ENCODE assay signal across 15 cellular contexts in genomic region chr2:237321746-237322145, GRCh38.
DNase-seq lines count a peak whose midpoint lies in the region; ATAC-seq and TF ChIP-seq lines count a peak whose summit lies in the region.
"Had no signal": no experiment of that assay in that cellular context is flagged by ENCODE, and none has a peak within 500 bp of the region (broad histone marks: within the 10 kb centered on the region; RNA-seq: fewer than 3 reads in every experiment).

No MANE protein-coding gene starts in this region.

- H3K4me1 ChIP-seq in ascending aorta (peaks cover 13 to 40% of the 10 kb centered on the region in 2 donors), heart right ventricle (peaks cover 5 to 51% (median 29%) of the 10 kb centered on the region in 9 donors), ovary (ENCODE audit: insufficient read depth) (peaks cover 34% of the 10 kb centered on the region), tibial artery (peaks cover 0 to 96% (median 66%) of the 10 kb centered on the region in 4 donors), neuronal stem cell (ENCODE audit: control insufficient read depth in 2 of 2, insufficient read depth in 1 of 2, low read depth in 1 of 2, low read length in 2 of 2) (no peaks in the 10 kb centered on the region)

- no peak overlapping the region for H3K4me3 ChIP-seq in ascending aorta
- H3K4me3 ChIP-seq in heart right ventricle, result no peak overlapping the region
- H3K4me3 ChIP-seq in ovary, result no peak overlapping the region
- H3K4me3 ChIP-seq in tibial artery, result no peak overlapping the region
- H3K4me3 ChIP-seq in neuronal stem cell (ENCODE audit: low read length in 2 of 2), result no peak overlapping the region

- no peak overlapping the region for H4K91ac ChIP-seq in neuronal stem cell (ENCODE audit: low read depth, low read length, poor library complexity)

- no peak for DNase-seq in ascending aorta (ENCODE audit: low spot score in 2 of 2)
- DNase-seq in heart right ventricle, result no peak
- peak in 1 of 5 donors; percentile 60 for DNase-seq in ovary
- no peak for DNase-seq in tibial artery
- no peak for DNase-seq in occipital lobe (lab: John Stamatoyannopoulos, UW)
- no peak for DNase-seq in neuronal stem cell (ENCODE audit: low spot score)
- DNase-seq in activated T-cell treated with anti-CD3 and anti-CD28 coated beads for 4 hours, result no peak
- DNase-seq in activated effector memory CD4-positive, alpha-beta T cell treated with anti-CD3 and anti-CD28 coated beads, Interleukin-2, amount 50 U/mL, for 16 hours, result no peak
- DNase-seq: cortex of kidney; NCI-H1092 treated with DMSO at 0.1 percent for 48 hours; NCI-H526; stimulated activated CD4-positive, alpha-beta T cell treated with anti-CD3 and anti-CD28 coated beads, Interleukin-4, amount 100 ng/mL, for 24 hours; stimulated activated CD8-positive, alpha-beta memory T cell treated with anti-CD3 and anti-CD28 coated beads, Interleukin-4, amount 100 ng/mL, for 48 hours; T-helper 9 cell had no signal

- intact Hi-C loops in ascending aorta (cut with DNase I), result loop anchor here (5.0 kb wide), 2 partner anchors 39 to 149 kb away; no protein-coding TSS in a partner anchor
- intact Hi-C loops in heart right ventricle (cut with DNase I), result loop anchor here in 7 of 10 donors (5.0 to 10.0 kb wide), 5 partner anchors 83 to 167 kb away; partner anchors contain the start of gene COL6A3 (in 1 of the 7)
- intact Hi-C loops in ovary (cut with DNase I), result loop anchor here in 3 of 4 donors (5.0 to 10.0 kb wide), 4 partner anchors 57 to 153 kb away; no protein-coding TSS in a partner anchor
- intact Hi-C loops in tibial artery (cut with DNase I; ENCODE audit: low total_unique reads), result no loop called here

- no peak overlapping the region for H3K14ac ChIP-seq in neuronal stem cell (ENCODE audit: low read length)

- H3K36me3 ChIP-seq in ascending aorta (no peaks in the 10 kb centered on the region), heart right ventricle (peaks cover 0 to 34% (median 0%) of the 10 kb centered on the region in 9 donors), ovary (no peaks in the 10 kb centered on the region), tibial artery (no peaks in the 10 kb centered on the region), neuronal stem cell (replicated peaks in 1 of 2; ENCODE audit: control insufficient read depth in 2 of 2, insufficient read depth in 2 of 2, low read length in 2 of 2) (no peaks in the 10 kb centered on the region)

- WGBS in heart right ventricle, 2 donors, result 86 to 87% methylated on average over 7 of the region's 7 CpGs
- 69 to 70% (median 69%) methylated on average over 7 of the region's 7 CpGs for WGBS in ovary, 3 donors
- no CpG with 5 or more reads among the region's 7 CpGs for WGBS in neuronal stem cell (ENCODE audit: extremely low coverage in 2 of 2, insufficient read length in 2 of 2, insufficient replicate concordance in 1 of 2), 2 donors

- no peak overlapping the region for H2AFZ ChIP-seq in neuronal stem cell (ENCODE audit: low read length)

- H3K9me3 ChIP-seq in ascending aorta (no peaks in the 10 kb centered on the region), heart right ventricle (no peaks in the 10 kb centered on the region), ovary (no peaks in the 10 kb centered on the region), tibial artery (no peaks in the 10 kb centered on the region), neuronal stem cell (replicated peaks in 1 of 2; ENCODE audit: control insufficient read depth in 2 of 2, insufficient read depth in 1 of 2, low read depth in 1 of 2, low read length in 2 of 2) (no peaks in the 10 kb centered on the region)

- no peak for TF ChIP-seq POLR2A in ovary (IDR thresholded peaks at IDR 0.05)

- H2BK15ac ChIP-seq in neuronal stem cell (ENCODE audit: low read length), result no peak overlapping the region

- no peak overlapping the region for H3K4ac ChIP-seq in neuronal stem cell (ENCODE audit: low read length)

- no peak overlapping the region for H4K8ac ChIP-seq in neuronal stem cell (ENCODE audit: low read depth, low read length)

- no peak overlapping the region for H2BK5ac ChIP-seq in neuronal stem cell (ENCODE audit: low read length)

- H3K27ac ChIP-seq in ascending aorta (peak overlapping the region; percentile 85 to 91), heart right ventricle (peak overlapping the region in 9 of 10 donors; percentile 26 to 76 (median 68)), ovary (peak overlapping the region; percentile 70 to 72), tibial artery (peak overlapping the region; percentile 94 to 98), neuronal stem cell (replicated peaks; ENCODE audit: low read length) (no peak overlapping the region)
- H3K27ac ChIP-seq: epithelial cell of prostate had no signal

- TF ChIP-seq CTCF in ascending aorta (IDR thresholded peaks at IDR 0.05), result no peak
- no peak for TF ChIP-seq CTCF in heart right ventricle (IDR thresholded peaks at IDR 0.05)
- no peak for TF ChIP-seq CTCF in ovary (IDR thresholded peaks at IDR 0.05)
- TF ChIP-seq CTCF in tibial artery (IDR thresholded peaks at IDR 0.05), result no peak

- ATAC-seq in heart right ventricle, result peak in 2 of 8 donors; percentile 23 to 48

- H2BK12ac ChIP-seq in neuronal stem cell (ENCODE audit: low read length), result no peak overlapping the region

- H3K18ac ChIP-seq in neuronal stem cell (ENCODE audit: low read length), result no peak overlapping the region

- TF ChIP-seq EP300 in ovary (IDR thresholded peaks at IDR 0.05), result no peak

- no peak overlapping the region for H2AK5ac ChIP-seq in neuronal stem cell (ENCODE audit: low read depth, low read length)

- H3K9ac ChIP-seq in neuronal stem cell (ENCODE audit: low read depth, low read length, poor library complexity), result no peak overlapping the region

- no peak overlapping the region for H2BK120ac ChIP-seq in neuronal stem cell (ENCODE audit: low read depth, low read length)

- no peaks in the 10 kb centered on the region for H3K79me1 ChIP-seq in neuronal stem cell (ENCODE audit: low read depth, low read length)

- no peak overlapping the region for H3K23ac ChIP-seq in neuronal stem cell (ENCODE audit: low read depth, low read length, poor library complexity)

- H3K27me3 ChIP-seq in ascending aorta (no peaks in the 10 kb centered on the region), heart right ventricle (no peaks in the 10 kb centered on the region), ovary (no peaks in the 10 kb centered on the region), tibial artery (no peaks in the 10 kb centered on the region), neuronal stem cell (ENCODE audit: control insufficient read depth in 3 of 3, insufficient read depth in 3 of 3, low read depth in 1 of 3, low read length in 3 of 3) (no peaks in the 10 kb centered on the region)

- no peak overlapping the region for H3K4me2 ChIP-seq in neuronal stem cell (ENCODE audit: insufficient read depth, low read length, poor library complexity, severe bottlenecking)
